ENCODE assay signal across 8 cellular contexts in genomic region chr17:29124135-29124930, GRCh38. TPM values are rescaled to one million over a fixed set of nuclear protein-coding genes. Genes with fewer than 3 reads are reported as not detected.
DNase-seq lines count a peak whose midpoint lies in the region; ATAC-seq and TF ChIP-seq lines count a peak whose summit lies in the region.

No MANE protein-coding gene starts in this region.

- peak; percentile 81 for DNase-seq in ACHN
- DNase-seq in GM04504 (ENCODE audit: low read depth) = peak; percentile 65
- peak; percentile 88 for DNase-seq in OCI-M1 (lab: John Stamatoyannopoulos, UW)
- peak; percentile 74 for DNase-seq in brain microvascular endothelial cell
- DNase-seq in iris pigment epithelial cell (ENCODE audit: low read depth) = peak; percentile 81
- no peak for DNase-seq in stimulated activated naive B cell treated with anti-CD40 and anti-IgM and Interleukin-4, amounts not matched to agents 10 μg/mL and 1 μg/mL and 100 μg/mL, for 72 hours
- no peak for DNase-seq in occipital lobe (lab: John Stamatoyannopoulos, UW)

- ATAC-seq in stimulated activated naive B cell treated with anti-CD40 and anti-IgM and Interleukin-4, amounts not matched to agents 10 μg/mL and 1 μg/mL and 100 μg/mL, for 72 hours (replicated peaks) = peak; percentile 87 to 93

- H3K4me3 Mint-ChIP-seq in stimulated activated naive B cell treated with anti-CD40 and anti-IgM and Interleukin-4, amounts not matched to agents 10 μg/mL and 1 μg/mL and 100 μg/mL, for 72 hours = no peak overlapping the region

- H3K27ac Mint-ChIP-seq in stimulated activated naive B cell treated with anti-CD40 and anti-IgM and Interleukin-4, amounts not matched to agents 10 μg/mL and 1 μg/mL and 100 μg/mL, for 72 hours = no peak overlapping the region

- H3K36me3 ChIP-seq in brain microvascular endothelial cell (replicated peaks) = no peaks in the 10 kb centered on the region

- in situ Hi-C loops in ACHN (cut with HindIII; ENCODE audit: low pct_ligation_motif_present, low pct_unique_long_range_greater_than_20kb, low sequenced_read_pairs) = no loop called here
- in situ Hi-C loops in brain microvascular endothelial cell (cut with HindIII; ENCODE audit: low pct_ligation_motif_present, low sequenced_read_pairs) = no loop called here

- H3K4me1 Mint-ChIP-seq in stimulated activated naive B cell treated with anti-CD40 and anti-IgM and Interleukin-4, amounts not matched to agents 10 μg/mL and 1 μg/mL and 100 μg/mL, for 72 hours = peaks cover 17 to 28% of the 10 kb centered on the region in 2 donors

- H3K27me3 Mint-ChIP-seq in stimulated activated naive B cell treated with anti-CD40 and anti-IgM and Interleukin-4, amounts not matched to agents 10 μg/mL and 1 μg/mL and 100 μg/mL, for 72 hours = no peaks in the 10 kb centered on the region

- H3K4me3 ChIP-seq in brain microvascular endothelial cell (ENCODE audit: low read depth, low read length) = no peak overlapping the region

- no peak overlapping the region for H3K27ac ChIP-seq in brain microvascular endothelial cell

- H3K36me3 Mint-ChIP-seq in stimulated activated naive B cell treated with anti-CD40 and anti-IgM and Interleukin-4, amounts not matched to agents 10 μg/mL and 1 μg/mL and 100 μg/mL, for 72 hours = peaks cover 24 to 32% of the 10 kb centered on the region in 2 donors

- H3K27me3 ChIP-seq in brain microvascular endothelial cell (replicated peaks) = no peaks in the 10 kb centered on the region

- TF ChIP-seq CTCF in LNCAP (IDR thresholded peaks at IDR 0.05) = peak; percentile 74
- peak; percentile 86 for TF ChIP-seq CTCF in brain microvascular endothelial cell (IDR thresholded peaks at IDR 0.05; ENCODE audit: low read depth, low read length, missing control alignments)

- no peaks in the 10 kb centered on the region for H3K9me3 Mint-ChIP-seq in stimulated activated naive B cell treated with anti-CD40 and anti-IgM and Interleukin-4, amounts not matched to agents 10 μg/mL and 1 μg/mL and 100 μg/mL, for 72 hours

RNA-seq across cellular contexts. Expression of gene MYO18A, which starts 55.9 kb away (rescaled TPM):
- 68.5 TPM for total RNA-seq in occipital lobe

Comparison
In these comparisons a context has a peak if more than half of its experiments do, and no peak if none do; other contexts are left out.
1. DNase-seq: peak in ACHN (single experiment), GM04504 (single experiment), OCI-M1 (single experiment), brain microvascular endothelial cell (single experiment) and iris pigment epithelial cell (single experiment); none in stimulated activated naive B cell treated with anti-CD40 and anti-IgM and Interleukin-4, amounts not matched to agents 10 μg/mL and 1 μg/mL and 100 μg/mL, for 72 hours (single experiment) and occipital lobe (single experiment).